In genomic region chr6:137852346-137852745, GRCh38 we compare ENCODE assay signal across 24 cellular contexts. TPM values are rescaled to one million over a fixed set of nuclear protein-coding genes. Genes with fewer than 3 reads are reported as not detected.
DNase-seq lines count a peak whose midpoint lies in the region; ATAC-seq, FAIRE-seq and TF ChIP-seq lines count a peak whose summit lies in the region.
"Had no signal": no experiment of that assay in that cellular context is flagged by ENCODE, and none has a peak within 500 bp of the region (broad histone marks: within the 10 kb centered on the region; RNA-seq: fewer than 3 reads in every experiment).

No MANE protein-coding gene starts in this region.

- no peak overlapping the region for H3K4me3 ChIP-seq in RWPE2 (ENCODE audit: severe bottlenecking)
- H3K4me3 ChIP-seq: transverse colon had no signal

- H3K9me3 ChIP-seq in RWPE2 (ENCODE audit: severe bottlenecking): no peaks in the 10 kb centered on the region
- H3K9me3 ChIP-seq: transverse colon had no signal

- no peak for FAIRE-seq in GM12892 (lab: Jason Lieb, UNC)
- FAIRE-seq: GM18507, H1 had no signal

- H3K36me3 ChIP-seq in RWPE2 (ENCODE audit: low read depth): no peaks in the 10 kb centered on the region
- H3K36me3 ChIP-seq: transverse colon had no signal

- CTCF ChIA-PET in activated naive CD4-positive, alpha-beta T cell treated with anti-CD3 and anti-CD28 coated beads, Interleukin-2, amount 10 ng/mL, durations not matched to agents 7 days and 5 days (lab: Charles Lee): interaction anchor here (0.9 kb wide), 1 partner anchor 19 kb away, joined by 3 read pairs; no protein-coding TSS in a partner anchor

- no peaks in the 10 kb centered on the region for H3K27me3 ChIP-seq in RWPE2 (ENCODE audit: insufficient read depth, poor library complexity, severe bottlenecking)
- H3K27me3 ChIP-seq: transverse colon had no signal

- H3K36me3 Mint-ChIP-seq in activated naive CD4-positive, alpha-beta T cell treated with anti-CD3 and anti-CD28 coated beads, Interleukin-2, amount 50 U/mL, for 72 hours: peaks cover 6 to 14% of the 10 kb centered on the region in 2 donors
- peaks cover 6% of the 10 kb centered on the region for H3K36me3 Mint-ChIP-seq in activated naive CD4-positive, alpha-beta T cell treated with anti-CD3 and anti-CD28 coated beads, Interleukin-2, amount 10 ng/mL, durations not matched to agents 7 days and 5 days
- H3K36me3 Mint-ChIP-seq in stimulated activated effector memory CD8-positive, alpha-beta T cell treated with anti-CD3 and anti-CD28 coated beads, Interleukin-12 subunit alpha, Interleukin-12 subunit beta, amount 100 ng/mL, for 72 hours: peaks cover 12% of the 10 kb centered on the region

- H3K4me1 ChIP-seq in RWPE2 (ENCODE audit: insufficient read depth, poor library complexity, severe bottlenecking): peaks cover 36% of the 10 kb centered on the region

- H3K27ac ChIP-seq in RWPE2 (ENCODE audit: poor library complexity, severe bottlenecking): peak overlapping the region; percentile 61
- H3K27ac ChIP-seq: HL-60 had no signal

- ATAC-seq in activated naive CD4-positive, alpha-beta T cell treated with anti-CD3 and anti-CD28 coated beads, Interleukin-2, amount 50 U/mL, for 72 hours: no peak
- ATAC-seq in RWPE2 (ENCODE audit: low read depth): no peak
- ATAC-seq in esophagus mucosa: peak; percentile 12
- no peak for ATAC-seq in stimulated activated effector memory CD8-positive, alpha-beta T cell treated with anti-CD3 and anti-CD28 coated beads, Interleukin-12 subunit alpha, Interleukin-12 subunit beta, amount 100 ng/mL, for 72 hours
- ATAC-seq: effector memory CD8-positive, alpha-beta T cell had no signal

- DNase-seq in activated naive CD4-positive, alpha-beta T cell treated with anti-CD3 and anti-CD28 coated beads, Interleukin-2, amount 50 U/mL, for 72 hours (ENCODE audit: low spot score in 2 of 2): no peak
- no peak for DNase-seq in activated naive CD4-positive, alpha-beta T cell treated with anti-CD3 and anti-CD28 coated beads, Interleukin-2, amount 10 ng/mL, durations not matched to agents 7 days and 5 days
- no peak for DNase-seq in RWPE2 (ENCODE audit: low spot score)
- no peak for DNase-seq in stimulated activated effector memory CD8-positive, alpha-beta T cell treated with anti-CD3 and anti-CD28 coated beads, Interleukin-12 subunit alpha, Interleukin-12 subunit beta, amount 100 ng/mL, for 72 hours (ENCODE audit: low spot score in 2 of 2)
- no peak for DNase-seq in AG20443 (ENCODE audit: low spot score)
- DNase-seq in GM12892 (ENCODE audit: insufficient read length): no peak
- no peak for DNase-seq in NCI-H2196 treated with DMSO at 0.1 percent for 48 hours (lab: John Stamatoyannopoulos, UW; ENCODE audit: unreplicated experiment)
- DNase-seq: activated CD4-positive, CD25-positive, alpha-beta regulatory T cell treated with anti-CD3 and anti-CD28 coated beads, Interleukin-2, amount 50 U/mL, for 72 hours; activated gamma-delta T cell; aorta; CD4-positive, alpha-beta T cell; DMS79 treated with DMSO at 0.1 percent for 48 hours; effector memory CD8-positive, alpha-beta T cell; kidney glomerular epithelial cell; NCI-H2029 treated with DMSO at 0.1 percent for 48 hours; NCI-H510A; nephron progenitor cell; stimulated activated naive CD4-positive, alpha-beta T cell; transverse colon had no signal

- no peak overlapping the region for H3K4me3 Mint-ChIP-seq in activated naive CD4-positive, alpha-beta T cell treated with anti-CD3 and anti-CD28 coated beads, Interleukin-2, amount 10 ng/mL, durations not matched to agents 7 days and 5 days
- no peak overlapping the region for H3K4me3 Mint-ChIP-seq in stimulated activated effector memory CD8-positive, alpha-beta T cell treated with anti-CD3 and anti-CD28 coated beads, Interleukin-12 subunit alpha, Interleukin-12 subunit beta, amount 100 ng/mL, for 72 hours
- H3K4me3 Mint-ChIP-seq: CD4-positive, alpha-beta T cell; effector memory CD8-positive, alpha-beta T cell; nephron progenitor cell; T-helper 2 cell treated with Interferon-gamma antibody and Interleukin-4, amounts not matched to agents 5 μg/mL and 100 μg/mL, for 36 hours had no signal

- peak overlapping the region; percentile 26 to 47 for H3K27ac Mint-ChIP-seq in activated naive CD4-positive, alpha-beta T cell treated with anti-CD3 and anti-CD28 coated beads, Interleukin-2, amount 50 U/mL, for 72 hours
- no peak overlapping the region for H3K27ac Mint-ChIP-seq in activated naive CD4-positive, alpha-beta T cell treated with anti-CD3 and anti-CD28 coated beads, Interleukin-2, amount 10 ng/mL, durations not matched to agents 7 days and 5 days
- H3K27ac Mint-ChIP-seq in stimulated activated effector memory CD8-positive, alpha-beta T cell treated with anti-CD3 and anti-CD28 coated beads, Interleukin-12 subunit alpha, Interleukin-12 subunit beta, amount 100 ng/mL, for 72 hours: peak overlapping the region; percentile 10
- H3K27ac Mint-ChIP-seq: CD4-positive, alpha-beta T cell; effector memory CD8-positive, alpha-beta T cell; nephron progenitor cell; T-helper 2 cell treated with Interferon-gamma antibody and Interleukin-4, amounts not matched to agents 5 μg/mL and 100 μg/mL, for 36 hours had no signal

- no peak for TF ChIP-seq CTCF in RWPE2 (IDR thresholded peaks at IDR 0.05; ENCODE audit: poor library complexity, severe bottlenecking)

- no peaks in the 10 kb centered on the region for H3K27me3 Mint-ChIP-seq in activated naive CD4-positive, alpha-beta T cell treated with anti-CD3 and anti-CD28 coated beads, Interleukin-2, amount 10 ng/mL, durations not matched to agents 7 days and 5 days
- H3K27me3 Mint-ChIP-seq: CD4-positive, alpha-beta T cell; effector memory CD8-positive, alpha-beta T cell had no signal

- H3K4me1 Mint-ChIP-seq in activated naive CD4-positive, alpha-beta T cell treated with anti-CD3 and anti-CD28 coated beads, Interleukin-2, amount 10 ng/mL, durations not matched to agents 7 days and 5 days: no peaks in the 10 kb centered on the region
- H3K4me1 Mint-ChIP-seq in stimulated activated effector memory CD8-positive, alpha-beta T cell treated with anti-CD3 and anti-CD28 coated beads, Interleukin-12 subunit alpha, Interleukin-12 subunit beta, amount 100 ng/mL, for 72 hours: peaks cover 35% of the 10 kb centered on the region
- H3K4me1 Mint-ChIP-seq: nephron progenitor cell had no signal

- H3K9me3 Mint-ChIP-seq in activated naive CD4-positive, alpha-beta T cell treated with anti-CD3 and anti-CD28 coated beads, Interleukin-2, amount 50 U/mL, for 72 hours: peaks cover 6 to 9% of the 10 kb centered on the region in 2 donors
- no peaks in the 10 kb centered on the region for H3K9me3 Mint-ChIP-seq in activated naive CD4-positive, alpha-beta T cell treated with anti-CD3 and anti-CD28 coated beads, Interleukin-2, amount 10 ng/mL, durations not matched to agents 7 days and 5 days
- peaks cover 2% of the 10 kb centered on the region for H3K9me3 Mint-ChIP-seq in stimulated activated effector memory CD8-positive, alpha-beta T cell treated with anti-CD3 and anti-CD28 coated beads, Interleukin-12 subunit alpha, Interleukin-12 subunit beta, amount 100 ng/mL, for 72 hours
- H3K9me3 Mint-ChIP-seq: effector memory CD8-positive, alpha-beta T cell had no signal

- TF ChIP-seq POLR2A in GM12892 (IDR thresholded peaks at IDR 0.05; ENCODE audit: low read depth, low read length): no peak

RNA-seq across cellular contexts. Expression of gene TNFAIP3, which starts 14.7 kb away (rescaled TPM):
- total RNA-seq in activated naive CD4-positive, alpha-beta T cell treated with anti-CD3 and anti-CD28 coated beads, Interleukin-2, amount 50 U/mL, for 72 hours: 100 to 1,000 TPM; 217 to 268 TPM
- 8.8 TPM for total RNA-seq in esophagus mucosa
- 172 TPM for polyA plus RNA-seq in GM12892 (2012; ENCODE audit: missing spikeins)

Comparison
In these comparisons a context has a peak if more than half of its experiments do, and no peak if none do; other contexts are left out.
1. RNA of gene TNFAIP3, which starts 14.7 kb away (total RNA-seq): 217 to 268 TPM in activated naive CD4-positive, alpha-beta T cell treated with anti-CD3 and anti-CD28 coated beads, Interleukin-2, amount 50 U/mL, for 72 hours; 8.8 TPM in esophagus mucosa (single experiment); every median in the first group is over 10 times any median in the second.